In genomic region chr15:59437473-59437776, GRCh38 we compare ENCODE assay signal across 8 cellular contexts. TPM values are rescaled to one million over a fixed set of nuclear protein-coding genes. Genes with fewer than 3 reads are reported as not detected.
A peak's percentile ranks its signal among the peaks of the same experiment; 100 is the strongest.
DNase-seq lines count a peak whose midpoint lies in the region; ATAC-seq and TF ChIP-seq lines count a peak whose summit lies in the region.

No MANE protein-coding gene starts in this region.

- H4K20me1 ChIP-seq in SK-N-SH (ENCODE audit: insufficient read depth), result no peaks in the 10 kb centered on the region

- TF ChIP-seq RAD21 in SK-N-SH (IDR thresholded peaks at IDR 0.05; ENCODE audit: low read length), result no peak

- peaks cover 12% of the 10 kb centered on the region for H3K4me1 Mint-ChIP-seq in stimulated activated effector memory CD8-positive, alpha-beta T cell treated with anti-CD3 and anti-CD28 coated beads, Interleukin-12 subunit alpha, Interleukin-12 subunit beta, amount 100 ng/mL, for 72 hours

- TF ChIP-seq CTCF in SK-N-SH (IDR thresholded peaks at IDR 0.05), result no peak

- no peaks in the 10 kb centered on the region for H3K9me3 Mint-ChIP-seq in stimulated activated effector memory CD8-positive, alpha-beta T cell treated with anti-CD3 and anti-CD28 coated beads, Interleukin-12 subunit alpha, Interleukin-12 subunit beta, amount 100 ng/mL, for 72 hours

- H3K4me2 ChIP-seq in SK-N-SH, result peak overlapping the region; percentile 80

- no peaks in the 10 kb centered on the region for H3K9me2 ChIP-seq in SK-N-SH

- no peaks in the 10 kb centered on the region for H3K36me3 Mint-ChIP-seq in stimulated activated effector memory CD8-positive, alpha-beta T cell treated with anti-CD3 and anti-CD28 coated beads, Interleukin-12 subunit alpha, Interleukin-12 subunit beta, amount 100 ng/mL, for 72 hours

- no peaks in the 10 kb centered on the region for H3K9me3 ChIP-seq in SK-N-SH
- no peaks in the 10 kb centered on the region for H3K9me3 ChIP-seq in right cardiac atrium (ENCODE audit: control insufficient read depth, low read length)

- H3K79me2 ChIP-seq in SK-N-SH (ENCODE audit: insufficient read depth), result no peaks in the 10 kb centered on the region; the same call in 1 of the 2 replicates

- peaks cover 18% of the 10 kb centered on the region; the same call in 1 of the 2 replicates for H3K27me3 ChIP-seq in SK-N-SH (ENCODE audit: insufficient read depth)
- H3K27me3 ChIP-seq in right cardiac atrium (ENCODE audit: control insufficient read depth, insufficient read depth), result no peaks in the 10 kb centered on the region

- no peak for TF ChIP-seq EP300 in SK-N-SH (IDR thresholded peaks at IDR 0.05; ENCODE audit: borderline replicate concordance in 1 of 2, low read depth in 1 of 2, low read length in 1 of 2)

- no peak overlapping the region for H3K27ac ChIP-seq in SK-N-SH (ENCODE audit: low read depth in 2 of 2, low read length in 1 of 2)
- H3K27ac ChIP-seq in right cardiac atrium (ENCODE audit: low read length), result no peak overlapping the region

- ATAC-seq in right cardiac atrium (no peak), GM21825 (IDR thresholded peaks at IDR 0.05; ENCODE audit: unreplicated experiment) (no peak)
- ATAC-seq in stimulated activated effector memory CD8-positive, alpha-beta T cell treated with anti-CD3 and anti-CD28 coated beads, Interleukin-12 subunit alpha, Interleukin-12 subunit beta, amount 100 ng/mL, for 72 hours, result no peak

- no peaks in the 10 kb centered on the region for H3K36me3 ChIP-seq in SK-N-SH (replicated peaks in 1 of 2; ENCODE audit: control insufficient read depth in 1 of 2, insufficient read depth in 2 of 2, low read length in 1 of 2)

- H3F3A ChIP-seq in SK-N-SH (replicated peaks; ENCODE audit: insufficient read depth), result no peaks in the 10 kb centered on the region

- intact Hi-C loops in right cardiac atrium (cut with DNase I) (no loop called here), posterior vena cava (cut with DNase I) (no loop called here)

- H3K9ac ChIP-seq in SK-N-SH, result no peak overlapping the region

- POLR2A ChIA-PET in SK-N-SH (lab: Yijun Ruan, JAX), result no interaction called here

- peak overlapping the region; percentile 47 for H2AFZ ChIP-seq in SK-N-SH (ENCODE audit: low read depth)

- 7% methylated on average over 15 of the region's 15 CpGs for WGBS in SK-N-SH (ENCODE audit: low lambda C conversion rate)
- WGBS in right cardiac atrium, result 1% methylated on average over 15 of the region's 15 CpGs

- no peak overlapping the region for H3K27ac Mint-ChIP-seq in stimulated activated effector memory CD8-positive, alpha-beta T cell treated with anti-CD3 and anti-CD28 coated beads, Interleukin-12 subunit alpha, Interleukin-12 subunit beta, amount 100 ng/mL, for 72 hours

- peak overlapping the region; percentile 72 for H3K4me3 Mint-ChIP-seq in stimulated activated effector memory CD8-positive, alpha-beta T cell treated with anti-CD3 and anti-CD28 coated beads, Interleukin-12 subunit alpha, Interleukin-12 subunit beta, amount 100 ng/mL, for 72 hours

- DNase-seq in DMS53 (lab: John Stamatoyannopoulos, UW) (peak; percentile 43), DMS53 treated with DMSO at 0.1 percent for 48 hours (lab: John Stamatoyannopoulos, UW; ENCODE audit: unreplicated experiment) (no peak), SK-N-SH (no peak), right cardiac atrium (no peak), posterior vena cava (ENCODE audit: low spot score) (no peak), AML-193 (lab: John Stamatoyannopoulos, UW) (no peak)
- DNase-seq in stimulated activated effector memory CD8-positive, alpha-beta T cell treated with anti-CD3 and anti-CD28 coated beads, Interleukin-12 subunit alpha, Interleukin-12 subunit beta, amount 100 ng/mL, for 72 hours (ENCODE audit: low spot score in 2 of 2), result no peak

- H3K4me3 ChIP-seq in SK-N-SH (ENCODE audit: low read depth in 2 of 2, low read length in 1 of 2), result peak overlapping the region; percentile 60
- H3K4me3 ChIP-seq in right cardiac atrium (ENCODE audit: low read length), result peak overlapping the region; percentile 81

- H3K4me1 ChIP-seq in SK-N-SH (ENCODE audit: control insufficient read depth in 1 of 2, insufficient read depth in 2 of 2, low read depth in 1 of 2, low read length in 1 of 2) (peaks cover 0 to 12% of the 10 kb centered on the region in 2 experiments; a peak in 1 of 4 replicates), right cardiac atrium (ENCODE audit: control insufficient read depth, insufficient read depth, low read length) (no peaks in the 10 kb centered on the region)

- CTCF ChIA-PET in SK-N-SH (lab: Yijun Ruan, JAX), result no interaction called here

TF ChIP-seq in SK-N-SH, 30 proteins besides CTCF, POLR2A, EP300 and RAD21:
- TF ChIP-seq GATA2 (CRISPR knock-in tag; IDR thresholded peaks at IDR 0.05), result no peak

RNA-seq across cellular contexts. Expression of gene FAM81A, which starts 0.6 kb away (rescaled TPM):
- polyA plus RNA-seq in SK-N-SH (2012; rRNA removed) (0.86 and 1.1 TPM in 2 replicates), right cardiac atrium (1.0 TPM)
- polyA plus RNA-seq in SK-N-SH (2012; cell fraction: cytosol; rRNA removed), result 0.51 and 0.86 TPM in 2 replicates
- polyA plus RNA-seq in SK-N-SH (2012; cell fraction: nucleus; rRNA removed), result 0.75 and 1.6 TPM in 2 replicates
- total RNA-seq in right cardiac atrium (1 to 10 TPM; 1.6 to 4.1 (median 2.5) TPM), posterior vena cava (1 to 10 TPM in 1 of 2 donors, under 1 TPM in 1; 0.90 to 1.7 TPM)
